Comparison of ENCODE assay signal across 27 cellular contexts in the genomic region with DNA sequence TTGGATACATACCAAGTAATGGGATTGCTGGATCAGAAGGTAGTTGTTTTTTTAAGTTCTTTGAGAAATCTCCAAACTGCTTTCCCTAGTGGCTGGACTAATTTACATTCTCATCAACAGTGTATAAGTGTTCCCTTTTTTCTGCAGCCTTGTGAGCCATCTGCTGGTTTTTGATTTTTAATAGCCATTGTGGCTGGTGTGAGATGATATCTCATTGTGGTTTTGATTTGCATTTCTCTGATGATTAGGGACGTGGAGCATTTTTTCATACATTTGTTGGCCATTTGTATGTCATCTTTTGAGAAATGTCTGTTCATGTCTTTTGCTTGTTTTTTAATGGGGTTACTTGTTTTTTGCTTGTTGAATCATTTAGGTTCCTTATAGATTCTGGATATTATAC. TPM values are rescaled to one million over a fixed set of nuclear protein-coding genes. Genes with fewer than 3 reads are reported as not detected.
DNase-seq lines count a peak whose midpoint lies in the region; ATAC-seq, FAIRE-seq and TF ChIP-seq lines count a peak whose summit lies in the region.
"Had no signal": no experiment of that assay in that cellular context is flagged by ENCODE, and none has a peak within 500 bp of the region (broad histone marks: within the 10 kb centered on the region; RNA-seq: fewer than 3 reads in every experiment).

No MANE protein-coding gene starts in this region.

- H3K27me3 Mint-ChIP-seq in MCF 10A (ENCODE audit: insufficient read depth, unreplicated experiment) (no peaks in the 10 kb centered on the region), T-helper 17 cell (no peaks in the 10 kb centered on the region)
- H3K27me3 Mint-ChIP-seq in stimulated activated naive B cell treated with anti-CD40 and anti-IgM and Interleukin-4, amounts not matched to agents 10 μg/mL and 1 μg/mL and 100 μg/mL, for 72 hours = no peaks in the 10 kb centered on the region
- H3K27me3 Mint-ChIP-seq: central memory CD8-positive, alpha-beta T cell had no signal

- CTCF ChIA-PET in MCF 10A (lab: Yijun Ruan, JAX) = interaction anchor here (0.6 to 3.0 kb wide), 5 partner anchors 9 to 94 kb away, joined by 3 to 22 read pairs (median 3); no protein-coding TSS in a partner anchor

- no peak overlapping the region for H3K27ac ChIP-seq in breast epithelium
- no peak overlapping the region for H3K27ac ChIP-seq in pancreas
- H3K27ac ChIP-seq: A549, right atrium auricular region, thoracic aorta, vagina, VCaP had no signal

- no peak for ATAC-seq in T-helper 17 cell
- ATAC-seq in stimulated activated naive B cell treated with anti-CD40 and anti-IgM and Interleukin-4, amounts not matched to agents 10 μg/mL and 1 μg/mL and 100 μg/mL, for 72 hours (replicated peaks) = peak; percentile 39 to 60
- no peak for ATAC-seq in pancreas
- ATAC-seq in HG03108 (IDR thresholded peaks at IDR 0.05; ENCODE audit: unreplicated experiment) = no peak
- ATAC-seq: A549, natural killer cell had no signal

- peaks cover 61% of the 10 kb centered on the region for H3K36me3 Mint-ChIP-seq in MCF 10A (ENCODE audit: insufficient read depth, unreplicated experiment)
- H3K36me3 Mint-ChIP-seq in T-helper 17 cell (ENCODE audit: low read depth) = peaks cover 13% of the 10 kb centered on the region
- H3K36me3 Mint-ChIP-seq in stimulated activated naive B cell treated with anti-CD40 and anti-IgM and Interleukin-4, amounts not matched to agents 10 μg/mL and 1 μg/mL and 100 μg/mL, for 72 hours = peaks cover 40 to 59% of the 10 kb centered on the region in 2 donors

- H3K9me3 Mint-ChIP-seq in MCF 10A (ENCODE audit: unreplicated experiment) = no peaks in the 10 kb centered on the region
- H3K9me3 Mint-ChIP-seq in stimulated activated naive B cell treated with anti-CD40 and anti-IgM and Interleukin-4, amounts not matched to agents 10 μg/mL and 1 μg/mL and 100 μg/mL, for 72 hours = no peaks in the 10 kb centered on the region
- H3K9me3 Mint-ChIP-seq: central memory CD8-positive, alpha-beta T cell; natural killer cell; T-helper 1 cell treated with Interleukin-12 subunit alpha and Interleukin-12 subunit beta and Interleukin-4 antibody, amounts not matched to agents 30 μg/mL and 1 μg/mL, for 36 hours had no signal

- no peaks in the 10 kb centered on the region for H3K27me3 ChIP-seq in breast epithelium
- no peaks in the 10 kb centered on the region for H3K27me3 ChIP-seq in pancreas
- H3K27me3 ChIP-seq: right atrium auricular region, vagina had no signal

- H3K9me3 ChIP-seq in breast epithelium (no peaks in the 10 kb centered on the region), T-helper 17 cell (ENCODE audit: control insufficient read depth, low read length, poor library complexity, severe bottlenecking) (no peaks in the 10 kb centered on the region), pancreas (no peaks in the 10 kb centered on the region)
- H3K9me3 ChIP-seq: A549, right atrium auricular region, thoracic aorta, vagina had no signal

- H3K4me3 Mint-ChIP-seq in MCF 10A (ENCODE audit: unreplicated experiment) (no peak overlapping the region), T-helper 17 cell (no peak overlapping the region)
- peak overlapping the region in 1 of 2 donors; percentile 9 for H3K4me3 Mint-ChIP-seq in stimulated activated naive B cell treated with anti-CD40 and anti-IgM and Interleukin-4, amounts not matched to agents 10 μg/mL and 1 μg/mL and 100 μg/mL, for 72 hours
- H3K4me3 Mint-ChIP-seq: central memory CD8-positive, alpha-beta T cell; natural killer cell; T-helper 1 cell treated with Interleukin-12 subunit alpha and Interleukin-12 subunit beta and Interleukin-4 antibody, amounts not matched to agents 30 μg/mL and 1 μg/mL, for 36 hours had no signal

- 85 to 97% methylated on average over 1 of the region's 1 CpG for WGBS in pancreas, 2 donors

- no peaks in the 10 kb centered on the region for H3K36me3 ChIP-seq in breast epithelium
- H3K36me3 ChIP-seq in pancreas = no peaks in the 10 kb centered on the region
- H3K36me3 ChIP-seq: right atrium auricular region, thoracic aorta had no signal

- TF ChIP-seq POLR2A in breast epithelium (IDR thresholded peaks at IDR 0.05) = no peak

- no peak for DNase-seq in MCF 10A (ENCODE audit: unreplicated experiment)
- DNase-seq in breast epithelium (ENCODE audit: low spot score in 2 of 2) = no peak
- DNase-seq in NAMALWA (ENCODE audit: low spot score) = peak; percentile 61
- DNase-seq in T-helper 17 cell = no peak
- no peak for DNase-seq in stimulated activated naive B cell treated with anti-CD40 and anti-IgM and Interleukin-4, amounts not matched to agents 10 μg/mL and 1 μg/mL and 100 μg/mL, for 72 hours
- DNase-seq in pancreas = no peak
- DNase-seq in pons (ENCODE audit: low spot score) = no peak
- DNase-seq: activated CD4-positive, alpha-beta T cell treated with anti-CD3 and anti-CD28 coated beads, Interleukin-2, amount 50 U/mL, for 1 hour; COR-L47; DND-41; midbrain; natural killer cell; NCI-H1105; NCI-H2029 treated with DMSO at 0.1 percent for 48 hours; NCI-H446; stimulated activated CD4-positive, alpha-beta T cell treated with anti-CD3 and anti-CD28 coated beads, Interleukin-2, amount 100 ng/mL, for 48 hours; stimulated activated naive CD4-positive, alpha-beta T cell had no signal

- H3K4me1 Mint-ChIP-seq in MCF 10A (ENCODE audit: insufficient read depth, unreplicated experiment) (peaks cover 27% of the 10 kb centered on the region), T-helper 17 cell (peaks cover 37% of the 10 kb centered on the region)
- peaks cover 32 to 47% of the 10 kb centered on the region in 2 donors for H3K4me1 Mint-ChIP-seq in stimulated activated naive B cell treated with anti-CD40 and anti-IgM and Interleukin-4, amounts not matched to agents 10 μg/mL and 1 μg/mL and 100 μg/mL, for 72 hours

- H3K4me1 ChIP-seq in breast epithelium = no peaks in the 10 kb centered on the region
- H3K4me1 ChIP-seq in pancreas = peaks cover 0 to 8% (median 4%) of the 10 kb centered on the region in 3 donors

- no peak for FAIRE-seq in pancreas (lab: Jason Lieb, UNC)
- FAIRE-seq: A549, keratinocyte, RCC 7860 had no signal

- POLR2A ChIA-PET in MCF 10A (lab: Yijun Ruan, JAX) = interaction anchor here (1.4 to 2.8 kb wide), 3 partner anchors 10 to 100 kb away, joined by 6 to 15 read pairs (median 9); no protein-coding TSS in a partner anchor

- intact Hi-C loops in MCF 10A (cut with micrococcal nuclease) = no loop called here
- intact Hi-C loops in breast epithelium (cut with DNase I; ENCODE audit: low total_unique reads) = no loop called here
- intact Hi-C loops in pancreas (cut with DNase I) = no loop called here

- no TSS peak for BruUV-seq in MCF 10A (replicated peaks; lab: Mats Ljungman, UMichigan)

- H3K27ac Mint-ChIP-seq in MCF 10A (ENCODE audit: low read depth, unreplicated experiment) (peak overlapping the region; percentile 42), T-helper 17 cell (peak overlapping the region; percentile 24)
- no peak overlapping the region for H3K27ac Mint-ChIP-seq in stimulated activated naive B cell treated with anti-CD40 and anti-IgM and Interleukin-4, amounts not matched to agents 10 μg/mL and 1 μg/mL and 100 μg/mL, for 72 hours
- H3K27ac Mint-ChIP-seq: natural killer cell; T-helper 1 cell treated with Interleukin-12 subunit alpha and Interleukin-12 subunit beta and Interleukin-4 antibody, amounts not matched to agents 30 μg/mL and 1 μg/mL, for 36 hours had no signal

- H3K4me3 ChIP-seq in breast epithelium (no peak overlapping the region), pancreas (no peak overlapping the region)
- H3K4me3 ChIP-seq: A549, right atrium auricular region, thoracic aorta, vagina had no signal

- TF ChIP-seq CTCF in MCF 10A (IDR thresholded peaks at IDR 0.05; ENCODE audit: unreplicated experiment) = no peak
- TF ChIP-seq CTCF in breast epithelium (IDR thresholded peaks at IDR 0.05) = no peak
- TF ChIP-seq CTCF in pancreas (IDR thresholded peaks at IDR 0.05) = no peak

RNA-seq across cellular contexts. Expression of a gene that starts 34.8 kb away (rescaled TPM):
- total RNA-seq in MCF 10A (2022) (141 and 174 TPM in 2 replicates), breast epithelium (10 to 100 TPM; 24.0 to 41.6 (median 40.3) TPM), T-helper 17 cell (10 to 100 TPM; 37.4 to 44.4 TPM), pancreas (10 to 100 TPM in 5 of 6 donors, 1 to 10 TPM in 1; 9.6 to 25.6 (median 17.0) TPM)
- polyA plus RNA-seq in pancreas = 10 to 100 TPM in 1 of 2 donors, 1 to 10 TPM in 1; 10.0 to 16.2 TPM

Comparison
In these comparisons a context has a peak if more than half of its experiments do, and no peak if none do; other contexts are left out.
1. ATAC-seq: peak in stimulated activated naive B cell treated with anti-CD40 and anti-IgM and Interleukin-4, amounts not matched to agents 10 μg/mL and 1 μg/mL and 100 μg/mL, for 72 hours (2 of 2); none in T-helper 17 cell (single experiment), pancreas (0 of 4) and HG03108 (single experiment).